ENCODE assay signal across 22 cellular contexts in genomic region chr10:29355436-29355991, GRCh38.
"Had no signal": no experiment of that assay in that cellular context is flagged by ENCODE, and none has a peak within 500 bp of the region (broad histone marks: within the 10 kb centered on the region; RNA-seq: fewer than 3 reads in every experiment).

No MANE protein-coding gene starts in this region.

- H3K9me3 ChIP-seq: body of pancreas, pancreas, sigmoid colon, testis had no signal

- H3K36me3 ChIP-seq: pancreas, sigmoid colon had no signal

- DNase-seq: activated B cell treated with CpG ODN at 0.5 μM for 24 hours; activated CD4-positive, alpha-beta T cell treated with anti-CD3 and anti-CD28 coated beads for 48 hours; activated CD8-positive, alpha-beta memory T cell treated with anti-CD3 and anti-CD28 coated beads, Interleukin-2, amount 50 U/mL, for 4 hours; activated CD8-positive, alpha-beta T cell treated with anti-CD3 and anti-CD28 coated beads, Interleukin-2, amount 10 ng/mL, durations not matched to agents 7 days and 5 days; activated effector memory CD4-positive, alpha-beta T cell treated with anti-CD3 and anti-CD28 coated beads, Interleukin-2, amount 50 U/mL, for 16 hours; activated T-cell treated with anti-CD3 and anti-CD28 coated beads, Interleukin-2, amount 50 U/mL, for 48 hours; amygdala; body of pancreas; central memory CD4-positive, alpha-beta T cell; dermis blood vessel endothelial cell; effector memory CD8-positive, alpha-beta T cell; foreskin melanocyte; head of caudate nucleus; islet precursor cell; pancreas; sigmoid colon; stimulated activated CD4-positive, alpha-beta T cell treated with anti-CD3 and anti-CD28 coated beads, Interleukin-1b, Interleukin-23, amount 100 ng/mL, for 48 hours; stimulated activated naive CD8-positive, alpha-beta T cell treated with anti-CD3 and anti-CD28 coated beads, Interleukin-15, amount 100 ng/mL, for 72 hours; T-helper 17 cell; testis had no signal

- H3K4me3 ChIP-seq: body of pancreas, pancreas, sigmoid colon, testis had no signal

- ATAC-seq: activated CD8-positive, alpha-beta T cell treated with anti-CD3 and anti-CD28 coated beads, Interleukin-2, amount 10 ng/mL, durations not matched to agents 7 days and 5 days; body of pancreas; effector memory CD8-positive, alpha-beta T cell; pancreas; stimulated activated naive CD8-positive, alpha-beta T cell treated with anti-CD3 and anti-CD28 coated beads, Interleukin-15, amount 100 ng/mL, for 72 hours; T-helper 17 cell had no signal

- H3K27ac Mint-ChIP-seq: activated B cell treated with CpG ODN at 0.5 μM for 24 hours; activated CD8-positive, alpha-beta T cell treated with anti-CD3 and anti-CD28 coated beads, Interleukin-2, amount 10 ng/mL, durations not matched to agents 7 days and 5 days; activated naive CD4-positive, alpha-beta T cell treated with anti-CD3 and anti-CD28 coated beads, Interleukin-2, amount 50 U/mL, for 24 hours; effector memory CD8-positive, alpha-beta T cell; stimulated activated naive CD8-positive, alpha-beta T cell treated with anti-CD3 and anti-CD28 coated beads, Interleukin-15, amount 100 ng/mL, for 72 hours; T-helper 17 cell had no signal

- H3K9me3 Mint-ChIP-seq: activated B cell treated with CpG ODN at 0.5 μM for 24 hours; activated naive CD4-positive, alpha-beta T cell treated with anti-CD3 and anti-CD28 coated beads, Interleukin-2, amount 50 U/mL, for 24 hours; effector memory CD8-positive, alpha-beta T cell; stimulated activated naive CD8-positive, alpha-beta T cell treated with anti-CD3 and anti-CD28 coated beads, Interleukin-15, amount 100 ng/mL, for 72 hours had no signal

- H3K36me3 Mint-ChIP-seq: activated naive CD4-positive, alpha-beta T cell treated with anti-CD3 and anti-CD28 coated beads, Interleukin-2, amount 50 U/mL, for 24 hours had no signal

- H3K27ac ChIP-seq: body of pancreas, epithelial cell of prostate, pancreas, sigmoid colon, testis had no signal
